9 cellular contexts compared by ENCODE assay signal in the genomic region with DNA sequence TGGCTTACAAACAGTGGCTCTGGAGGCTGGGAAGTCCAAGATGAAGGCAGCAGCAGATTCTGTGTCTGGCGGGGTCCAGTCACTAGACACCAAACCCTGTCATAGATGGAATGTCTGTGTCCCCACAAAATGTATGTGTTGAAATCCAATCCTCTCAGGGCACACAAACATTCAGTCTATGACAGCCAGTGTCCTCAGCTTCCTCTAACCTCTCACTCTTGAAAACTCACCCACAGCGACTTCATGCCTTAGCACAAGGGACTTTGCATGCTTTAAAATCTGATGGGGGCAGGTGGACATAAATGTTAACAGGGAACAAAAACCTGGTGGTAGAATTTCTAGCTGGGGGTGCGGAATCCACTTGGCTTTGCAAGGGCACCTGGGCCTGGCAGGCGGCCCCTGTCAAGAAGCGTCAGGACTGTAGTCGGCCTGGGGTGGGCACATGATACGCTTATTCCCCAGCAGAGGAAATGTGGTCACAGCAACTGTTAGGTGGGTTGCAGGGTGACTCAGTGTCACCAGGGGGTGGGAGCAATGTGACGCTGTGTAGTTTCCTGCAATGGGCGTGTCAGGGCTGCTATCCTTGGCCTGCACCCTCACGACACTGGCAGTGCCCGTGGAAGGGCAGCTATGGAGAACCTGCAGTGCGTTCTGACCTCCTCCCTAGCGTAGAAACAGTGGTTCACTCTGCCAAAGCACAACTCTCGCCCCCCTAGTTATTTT. TPM values are rescaled to one million over a fixed set of nuclear protein-coding genes. Genes with fewer than 3 reads are reported as not detected.
DNase-seq lines count a peak whose midpoint lies in the region; ATAC-seq and TF ChIP-seq lines count a peak whose summit lies in the region.
"Had no signal": no experiment of that assay in that cellular context is flagged by ENCODE, and none has a peak within 500 bp of the region (broad histone marks: within the 10 kb centered on the region; RNA-seq: fewer than 3 reads in every experiment).

No MANE protein-coding gene starts in this region.

- TF ChIP-seq POLR2A in gastroesophageal sphincter (IDR thresholded peaks at IDR 0.05): no peak

- 88 to 95% methylated on average over 3 to 6 of the region's 14 CpGs for WGBS in gastroesophageal sphincter (ENCODE audit: low coverage in 1 of 2), 2 donors
- 94% methylated on average over 13 of the region's 14 CpGs for WGBS in smooth muscle cell (ENCODE audit: low lambda C conversion rate)

- H3K27ac ChIP-seq in gastroesophageal sphincter (peak overlapping the region in 1 of 4 donors; percentile 26), smooth muscle cell (ENCODE audit: low read depth) (no peak overlapping the region)
- H3K27ac ChIP-seq: colonic mucosa had no signal

- H2AFZ ChIP-seq in smooth muscle cell (ENCODE audit: low read depth): no peak overlapping the region

- intact Hi-C loops in left ventricle myocardium superior (cut with micrococcal nuclease): no loop called here

- ATAC-seq in GM21737 (IDR thresholded peaks at IDR 0.05; ENCODE audit: unreplicated experiment) (peak; percentile 51), left ventricle myocardium superior (peak; percentile 17), gastroesophageal sphincter (no peak), left lobe of liver (no peak)
- peak; percentile 89 for ATAC-seq in activated CD8-positive, alpha-beta T cell treated with anti-CD3 and anti-CD28 coated beads, Interleukin-2, amount 10 ng/mL, durations not matched to agents 7 days and 5 days

- no peaks in the 10 kb centered on the region for H3K9me3 Mint-ChIP-seq in activated CD8-positive, alpha-beta T cell treated with anti-CD3 and anti-CD28 coated beads, Interleukin-2, amount 10 ng/mL, durations not matched to agents 7 days and 5 days (ENCODE audit: insufficient read depth)

- peak; percentile 93 for DNase-seq in activated CD8-positive, alpha-beta T cell treated with anti-CD3 and anti-CD28 coated beads, Interleukin-2, amount 10 ng/mL, durations not matched to agents 7 days and 5 days
- DNase-seq in left ventricle myocardium superior (no peak), kidney tubule cell (ENCODE audit: low spot score) (no peak), left lobe of liver (ENCODE audit: low spot score) (no peak), smooth muscle cell (lab: John Stamatoyannopoulos, UW; ENCODE audit: unreplicated experiment) (no peak)
- DNase-seq in stimulated activated CD8-positive, alpha-beta memory T cell treated with anti-CD3 and anti-CD28 coated beads, Interleukin-4, amount 100 ng/mL, for 48 hours: peak; percentile 85
- DNase-seq: colonic mucosa had no signal

- TF ChIP-seq EP300 in gastroesophageal sphincter (IDR thresholded peaks at IDR 0.05): no peak

- peak overlapping the region; percentile 99 for H3K27ac Mint-ChIP-seq in activated CD8-positive, alpha-beta T cell treated with anti-CD3 and anti-CD28 coated beads, Interleukin-2, amount 10 ng/mL, durations not matched to agents 7 days and 5 days

- H4K20me1 ChIP-seq in smooth muscle cell (ENCODE audit: low read depth): peaks cover 11% of the 10 kb centered on the region

- peaks cover 87% of the 10 kb centered on the region for H3K4me1 Mint-ChIP-seq in activated CD8-positive, alpha-beta T cell treated with anti-CD3 and anti-CD28 coated beads, Interleukin-2, amount 10 ng/mL, durations not matched to agents 7 days and 5 days (ENCODE audit: low read depth)

- peaks cover 54% of the 10 kb centered on the region for H3K36me3 Mint-ChIP-seq in activated CD8-positive, alpha-beta T cell treated with anti-CD3 and anti-CD28 coated beads, Interleukin-2, amount 10 ng/mL, durations not matched to agents 7 days and 5 days (ENCODE audit: low read depth)

- no peaks in the 10 kb centered on the region for H3K27me3 Mint-ChIP-seq in activated CD8-positive, alpha-beta T cell treated with anti-CD3 and anti-CD28 coated beads, Interleukin-2, amount 10 ng/mL, durations not matched to agents 7 days and 5 days (ENCODE audit: low read depth)

- CTCF ChIA-PET in activated CD8-positive, alpha-beta T cell treated with anti-CD3 and anti-CD28 coated beads, Interleukin-2, amount 10 ng/mL, durations not matched to agents 7 days and 5 days (lab: Charles Lee): interaction anchor here (1.1 to 2.6 kb wide), 5 partner anchors 8 to 46 kb away, joined by 3 to 10 read pairs (median 3); no protein-coding TSS in a partner anchor

- no peaks in the 10 kb centered on the region for H3K79me2 ChIP-seq in smooth muscle cell (ENCODE audit: low read depth)

- H3K9ac ChIP-seq in smooth muscle cell (ENCODE audit: low read depth): no peak overlapping the region

- no peak overlapping the region for H3K4me2 ChIP-seq in smooth muscle cell

- H3K9me3 ChIP-seq in gastroesophageal sphincter (no peaks in the 10 kb centered on the region), smooth muscle cell (replicated peaks; ENCODE audit: low read depth) (no peaks in the 10 kb centered on the region)
- H3K9me3 ChIP-seq: colonic mucosa had no signal

- H3K27me3 ChIP-seq in gastroesophageal sphincter (no peaks in the 10 kb centered on the region), smooth muscle cell (ENCODE audit: low read depth) (no peaks in the 10 kb centered on the region)
- H3K27me3 ChIP-seq: colonic mucosa had no signal

- POLR2A ChIA-PET in activated CD8-positive, alpha-beta T cell treated with anti-CD3 and anti-CD28 coated beads, Interleukin-2, amount 10 ng/mL, durations not matched to agents 7 days and 5 days (lab: Charles Lee): interaction anchor here (0.6 to 1.6 kb wide), 8 partner anchors 9 to 496 kb away, joined by 3 to 5 read pairs (median 4); no protein-coding TSS in a partner anchor

- H3F3A ChIP-seq in smooth muscle cell (ENCODE audit: low read depth): peaks cover 6% of the 10 kb centered on the region

- H3K4me3 ChIP-seq in gastroesophageal sphincter (no peak overlapping the region), smooth muscle cell (no peak overlapping the region)
- H3K4me3 ChIP-seq: colonic mucosa had no signal

- peaks cover 0 to 17% (median 3%) of the 10 kb centered on the region in 3 donors for H3K4me1 ChIP-seq in gastroesophageal sphincter
- H3K4me1 ChIP-seq in smooth muscle cell (ENCODE audit: low read depth): no peaks in the 10 kb centered on the region

- H3K36me3 ChIP-seq in gastroesophageal sphincter (no peaks in the 10 kb centered on the region), smooth muscle cell (ENCODE audit: low read depth) (no peaks in the 10 kb centered on the region)
- H3K36me3 ChIP-seq: colonic mucosa had no signal

- TF ChIP-seq CTCF in gastroesophageal sphincter (IDR thresholded peaks at IDR 0.05): no peak
- TF ChIP-seq CTCF in smooth muscle cell (IDR thresholded peaks at IDR 0.05; ENCODE audit: borderline replicate concordance, insufficient read depth, poor library complexity, severe bottlenecking): no peak

- H3K4me3 Mint-ChIP-seq in activated CD8-positive, alpha-beta T cell treated with anti-CD3 and anti-CD28 coated beads, Interleukin-2, amount 10 ng/mL, durations not matched to agents 7 days and 5 days: peak overlapping the region; percentile 70

RNA-seq across cellular contexts. Expression of a gene that starts 17.7 kb away (rescaled TPM):
- 10 to 100 TPM; 85.6 to 89.0 TPM for total RNA-seq in activated CD8-positive, alpha-beta T cell treated with anti-CD3 and anti-CD28 coated beads, Interleukin-2, amount 10 ng/mL, durations not matched to agents 7 days and 5 days
- 14.7 TPM for total RNA-seq in left ventricle myocardium superior
- 10 to 100 TPM; 13.5 to 22.2 (median 16.2) TPM for total RNA-seq in gastroesophageal sphincter
- 20.2 TPM for total RNA-seq in left lobe of liver
- 1.7 and 2.7 TPM in 2 replicates for total RNA-seq in smooth muscle cell
- 3.8 and 8.0 TPM in 2 replicates for polyA plus RNA-seq in smooth muscle cell

Comparison
In these comparisons a context has a peak if more than half of its experiments do, and no peak if none do; other contexts are left out.
1. ATAC-seq: peak in GM21737 (single experiment), activated CD8-positive, alpha-beta T cell treated with anti-CD3 and anti-CD28 coated beads, Interleukin-2, amount 10 ng/mL, durations not matched to agents 7 days and 5 days (single experiment) and left ventricle myocardium superior (single experiment); none in gastroesophageal sphincter (single experiment) and left lobe of liver (single experiment).
2. DNase-seq: peak in activated CD8-positive, alpha-beta T cell treated with anti-CD3 and anti-CD28 coated beads, Interleukin-2, amount 10 ng/mL, durations not matched to agents 7 days and 5 days (single experiment) and stimulated activated CD8-positive, alpha-beta memory T cell treated with anti-CD3 and anti-CD28 coated beads, Interleukin-4, amount 100 ng/mL, for 48 hours (single experiment); none in left ventricle myocardium superior (single experiment), kidney tubule cell (single experiment), left lobe of liver (single experiment) and smooth muscle cell (single experiment).